In the genomic region with DNA sequence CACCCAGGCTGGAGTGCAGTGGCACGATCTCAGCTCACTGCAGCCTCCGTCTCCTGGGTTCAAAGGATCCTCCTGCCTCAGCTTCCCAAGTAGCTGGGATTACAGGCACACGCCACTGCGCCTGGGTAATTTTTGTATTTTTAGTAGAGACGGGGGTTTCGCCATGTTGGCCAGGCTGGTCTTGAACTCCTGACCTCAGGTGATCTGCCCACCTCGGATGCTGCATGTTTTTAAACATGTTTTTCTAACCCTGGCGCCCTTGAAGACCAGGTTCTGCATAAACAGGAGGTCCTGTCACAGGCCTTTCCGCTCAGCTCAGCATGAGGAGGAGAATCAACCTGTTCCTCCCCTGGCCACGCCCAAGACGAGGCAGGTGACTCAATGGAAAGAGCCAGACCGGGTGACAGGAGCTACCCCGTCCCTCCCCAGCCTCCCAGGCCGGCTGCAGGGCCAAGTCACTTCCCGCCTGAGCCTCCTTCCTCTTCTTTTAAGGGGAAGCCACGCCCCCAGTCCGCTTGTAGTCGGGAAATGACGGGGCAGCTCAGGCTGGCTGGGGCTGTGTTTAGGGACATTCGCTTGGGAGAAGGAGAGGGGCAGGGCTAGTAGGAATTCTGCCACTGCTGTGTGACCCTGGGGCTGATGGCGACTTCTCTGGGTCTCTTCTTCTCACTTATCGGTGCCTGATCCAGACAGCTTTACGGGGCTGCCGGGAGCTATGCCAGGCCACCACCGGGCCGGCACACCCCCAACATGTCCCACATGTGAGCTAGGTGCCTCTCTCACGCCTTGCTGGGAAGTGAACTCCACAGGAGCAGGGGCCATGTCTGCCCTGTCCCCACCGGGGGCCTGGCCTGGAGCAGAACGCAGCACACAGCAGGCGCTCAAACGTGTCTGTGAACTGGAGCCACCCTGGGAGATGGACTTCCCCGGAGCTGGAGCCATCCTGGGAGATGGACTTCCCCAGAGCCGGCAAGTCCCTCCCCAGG, we compare ENCODE assay signal across 8 cellular contexts. TPM values are rescaled to one million over a fixed set of nuclear protein-coding genes. Genes with fewer than 3 reads are reported as not detected.
DNase-seq lines count a peak whose midpoint lies in the region; ATAC-seq and TF ChIP-seq lines count a peak whose summit lies in the region.

No MANE protein-coding gene starts in this region.

- H3K4me1 ChIP-seq in ovary (ENCODE audit: insufficient read depth) (peaks cover 3% of the 10 kb centered on the region), thymus (ENCODE audit: control insufficient read depth, insufficient read depth, low read length) (peaks cover 56% of the 10 kb centered on the region)

- H3K4me3 ChIP-seq in foreskin fibroblast (ENCODE audit: low read depth in 1 of 2, low read length in 2 of 2): no peak overlapping the region
- H3K4me3 ChIP-seq in ovary: no peak overlapping the region
- H3K4me3 ChIP-seq in thymus (ENCODE audit: low read length): peak overlapping the region; percentile 2

- DNase-seq in C1 segment of cervical spinal cord (lab: John Stamatoyannopoulos, UW) (peak in 10 of 14 donors; percentile 26 to 82 (median 60)), NOMO-1 treated with dmso at 0.1 percent for 144 hours (lab: John Stamatoyannopoulos, UW; ENCODE audit: unreplicated experiment) (peak; percentile 100), foreskin fibroblast (peak; percentile 49 to 66), ovary (peak in 4 of 5 donors; percentile 43 to 74 (median 60)), G401 (ENCODE audit: low spot score) (no peak)
- DNase-seq in activated T-cell treated with anti-CD3 and anti-CD28 coated beads, Interleukin-2, amount 50 U/mL, for 48 hours: peak; percentile 96

- peak; percentile 73 for TF ChIP-seq EP300 in ovary (IDR thresholded peaks at IDR 0.05)

- in situ Hi-C loops in G401 (cut with HindIII; ENCODE audit: low sequenced_read_pairs): no loop called here

- H3K27me3 ChIP-seq in ovary (no peaks in the 10 kb centered on the region), thymus (ENCODE audit: control insufficient read depth, insufficient read depth) (no peaks in the 10 kb centered on the region)

- intact Hi-C loops in ovary (cut with DNase I): loop anchor here in 2 of 4 donors (5.0 to 10.0 kb wide), 2 partner anchors 47 to 55 kb away; partner anchors contain the start of gene SEC16A (in 1 of the 2)

- ATAC-seq in GM21619 (IDR thresholded peaks at IDR 0.05; ENCODE audit: unreplicated experiment): peak; percentile 41

- H3K27ac ChIP-seq in ovary (no peak overlapping the region), thymus (ENCODE audit: low read depth) (peak overlapping the region; percentile 82)

- 82 to 87% (median 83%) methylated on average over 31 to 33 of the region's 33 CpGs for WGBS in ovary, 3 donors
- 32% methylated on average over 33 of the region's 33 CpGs for WGBS in thymus

- H3K36me3 ChIP-seq in ovary (no peaks in the 10 kb centered on the region), thymus (ENCODE audit: control insufficient read depth, insufficient read depth) (peaks cover 30% of the 10 kb centered on the region)

- TF ChIP-seq POLR2A in ovary (IDR thresholded peaks at IDR 0.05): no peak

- no peak for TF ChIP-seq CTCF in foreskin fibroblast (IDR thresholded peaks at IDR 0.05; ENCODE audit: low read depth, low read length)
- no peak for TF ChIP-seq CTCF in ovary (IDR thresholded peaks at IDR 0.05)

- H3K9me3 ChIP-seq in ovary (no peaks in the 10 kb centered on the region), thymus (ENCODE audit: control insufficient read depth) (no peaks in the 10 kb centered on the region)

RNA-seq across cellular contexts. Expression of gene NOTCH1, which starts 6.1 kb away (rescaled TPM):
- total RNA-seq in ovary: 10 to 100 TPM in 6 of 7 donors, 1 to 10 TPM in 1; 7.3 to 30.9 (median 17.4) TPM
- polyA plus RNA-seq in ovary (1 to 10 TPM; 2.5 to 7.8 TPM), thymus (15.9 TPM)
- 10.9 and 13.8 TPM in 2 replicates for total RNA-seq in G401 (2014; rRNA removed; shearing (Covaris generic))

RNA-seq across cellular contexts. Expression of gene SEC16A, which starts 56.9 kb away (rescaled TPM):
- total RNA-seq in ovary: 10 to 100 TPM; 30.0 to 61.4 (median 50.2) TPM
- polyA plus RNA-seq in ovary: 10 to 100 TPM; 27.6 to 37.2 TPM
- polyA plus RNA-seq in thymus: 89.7 TPM
- total RNA-seq in G401 (2014; rRNA removed; shearing (Covaris generic)): 4.1 and 7.2 TPM in 2 replicates
